24 cellular contexts compared by ENCODE assay signal in genomic region chr7:65409363-65409762, GRCh38.
"Had no signal": no experiment of that assay in that cellular context is flagged by ENCODE, and none has a peak within 500 bp of the region (broad histone marks: within the 10 kb centered on the region; RNA-seq: fewer than 3 reads in every experiment).

No MANE protein-coding gene starts in this region.

- ATAC-seq: effector memory CD8-positive, alpha-beta T cell; esophagus mucosa; foreskin keratinocyte; gastrocnemius medialis; gastroesophageal sphincter; heart left ventricle; heart right ventricle had no signal

- H3K4me1 ChIP-seq: colonic mucosa, esophagus muscularis mucosa, esophagus squamous epithelium, foreskin keratinocyte, gastrocnemius medialis, gastroesophageal sphincter, heart left ventricle, heart right ventricle had no signal

- H3K9me3 ChIP-seq: colonic mucosa had no signal

- H3K4me3 ChIP-seq: colonic mucosa, coronary artery, dorsolateral prefrontal cortex, esophagus muscularis mucosa, esophagus squamous epithelium, gastrocnemius medialis, gastroesophageal sphincter, heart left ventricle, heart right ventricle had no signal

- H3K27me3 ChIP-seq: colonic mucosa, dorsolateral prefrontal cortex, esophagus muscularis mucosa, esophagus squamous epithelium, foreskin keratinocyte, gastrocnemius medialis, heart left ventricle, heart right ventricle had no signal

- H3K27ac ChIP-seq: colonic mucosa, coronary artery, dorsolateral prefrontal cortex, epithelial cell of prostate, esophagus muscularis mucosa, esophagus squamous epithelium, foreskin keratinocyte, gastrocnemius medialis, gastroesophageal sphincter, heart left ventricle, heart right ventricle had no signal

- DNase-seq: colonic mucosa; cortex of kidney; dermis blood vessel endothelial cell; dorsolateral prefrontal cortex; effector CD4-positive, alpha-beta T cell; effector CD8-positive, alpha-beta T cell; effector memory CD4-positive, alpha-beta T cell; effector memory CD8-positive, alpha-beta T cell; endodermal cell; erythroblast; esophagus squamous epithelium; foreskin fibroblast; foreskin keratinocyte; foreskin melanocyte; gastrocnemius medialis; glutamatergic neuron; head of caudate nucleus; heart left ventricle; heart right ventricle had no signal

- H3K36me3 ChIP-seq: colonic mucosa, esophagus muscularis mucosa, esophagus squamous epithelium, gastrocnemius medialis, gastroesophageal sphincter, heart left ventricle, heart right ventricle had no signal
